In the genomic region with DNA sequence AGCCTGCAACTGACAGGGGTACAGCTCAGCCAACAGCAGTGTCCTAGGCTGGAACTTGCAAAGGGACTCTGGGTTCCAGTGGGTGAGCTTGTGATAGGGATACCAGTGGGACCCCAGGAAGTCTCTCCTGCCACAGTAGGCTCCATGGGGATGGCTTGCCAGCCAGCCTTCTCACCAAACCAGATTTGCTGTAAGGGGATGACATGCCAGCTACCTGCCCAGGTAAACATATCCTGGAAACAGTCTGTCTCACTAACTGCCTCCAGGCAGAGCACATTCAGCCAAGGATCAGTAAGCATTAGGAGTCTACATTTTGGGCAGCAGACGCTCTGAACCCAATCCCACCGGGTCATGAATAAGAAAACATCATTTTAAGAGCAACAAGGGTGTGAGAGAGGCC, we compare ENCODE assay signal across 11 cellular contexts. TPM values are rescaled to one million over a fixed set of nuclear protein-coding genes. Genes with fewer than 3 reads are reported as not detected.
DNase-seq lines count a peak whose midpoint lies in the region; TF ChIP-seq lines count a peak whose summit lies in the region.
"Had no signal": no experiment of that assay in that cellular context is flagged by ENCODE, and none has a peak within 500 bp of the region (broad histone marks: within the 10 kb centered on the region; RNA-seq: fewer than 3 reads in every experiment).

No MANE protein-coding gene starts in this region.

- H3K4me1 Mint-ChIP-seq in HFFc6 (ENCODE audit: low read depth) = peaks cover 47% of the 10 kb centered on the region

- H3K18ac ChIP-seq in neuronal stem cell (ENCODE audit: low read length) = no peak overlapping the region

- no peak overlapping the region for H2BK12ac ChIP-seq in neuronal stem cell (ENCODE audit: low read length)

- no peaks in the 10 kb centered on the region for H3K79me1 ChIP-seq in neuronal stem cell (ENCODE audit: low read depth, low read length)

- H2AK5ac ChIP-seq in neuronal stem cell (ENCODE audit: low read depth, low read length) = no peak overlapping the region

- H3K9me3 ChIP-seq in stomach smooth muscle (ENCODE audit: control insufficient read depth in 2 of 2, low read length in 2 of 2) = no peaks in the 10 kb centered on the region
- no peaks in the 10 kb centered on the region for H3K9me3 ChIP-seq in neuronal stem cell (replicated peaks in 1 of 2; ENCODE audit: control insufficient read depth in 2 of 2, insufficient read depth in 1 of 2, low read depth in 1 of 2, low read length in 2 of 2)

- no peak overlapping the region for H2BK120ac ChIP-seq in neuronal stem cell (ENCODE audit: low read depth, low read length)

- TF ChIP-seq CTCF in HFFc6 (IDR thresholded peaks at IDR 0.05) (no peak), VCaP (conservative IDR thresholded peaks at IDR 0.05) (no peak)

- H2BK5ac ChIP-seq in neuronal stem cell (ENCODE audit: low read length) = no peak overlapping the region

- DNase-seq in HFFc6 (no peak), left kidney (ENCODE audit: low read depth, low spot score) (peak; percentile 49), UCSD-AML1 (lab: John Stamatoyannopoulos, UW; ENCODE audit: unreplicated experiment) (no peak), cortex of kidney (lab: John Stamatoyannopoulos, UW) (no peak), neuronal stem cell (ENCODE audit: low spot score) (no peak)
- DNase-seq: activated T-cell treated with anti-CD3 and anti-CD28 coated beads, Interleukin-2, amount 50 U/mL, for 72 hours; amniotic stem cell; NCI-H1417 treated with DMSO at 0.1 percent for 48 hours; stimulated activated naive CD8-positive, alpha-beta T cell treated with anti-CD3 and anti-CD28 coated beads, Interleukin-15, Interleukin-2, amounts not matched to agents 100 U/mL and 50 U/mL, for 24 hours had no signal

- no peak overlapping the region for H3K4me3 Mint-ChIP-seq in HFFc6
- H3K4me3 Mint-ChIP-seq: activated T-cell treated with anti-CD3 and anti-CD28 coated beads, Interleukin-2, amount 50 U/mL, for 72 hours had no signal

- no peak overlapping the region for H3K23ac ChIP-seq in neuronal stem cell (ENCODE audit: low read depth, low read length, poor library complexity)

- no peak overlapping the region for H3K4ac ChIP-seq in neuronal stem cell (ENCODE audit: low read length)

- H3K27ac ChIP-seq in VCaP = peak overlapping the region; percentile 93
- peak overlapping the region; percentile 75 for H3K27ac ChIP-seq in stomach smooth muscle (ENCODE audit: low read length)
- H3K27ac ChIP-seq in neuronal stem cell (replicated peaks; ENCODE audit: low read length) = no peak overlapping the region

- H3K9ac ChIP-seq in stomach smooth muscle (ENCODE audit: low read length in 2 of 2) (no peak overlapping the region), neuronal stem cell (ENCODE audit: low read depth, low read length, poor library complexity) (no peak overlapping the region)

- H3K27me3 ChIP-seq in stomach smooth muscle (ENCODE audit: control insufficient read depth in 1 of 2, insufficient read depth in 2 of 2, low read length in 2 of 2) (no peaks in the 10 kb centered on the region), neuronal stem cell (ENCODE audit: control insufficient read depth in 3 of 3, insufficient read depth in 3 of 3, low read depth in 1 of 3, low read length in 3 of 3) (no peaks in the 10 kb centered on the region)

- H3K36me3 Mint-ChIP-seq in HFFc6 (ENCODE audit: low read depth) = no peaks in the 10 kb centered on the region

- no peak overlapping the region for H2AFZ ChIP-seq in neuronal stem cell (ENCODE audit: low read length)

- no peak overlapping the region for H4K8ac ChIP-seq in neuronal stem cell (ENCODE audit: low read depth, low read length)

- no peak overlapping the region for H3K14ac ChIP-seq in neuronal stem cell (ENCODE audit: low read length)

- peaks cover 1% of the 10 kb centered on the region; the same call in 1 of the 2 replicates for H3K27me3 Mint-ChIP-seq in HFFc6 (ENCODE audit: insufficient read depth)

- H3K36me3 ChIP-seq in stomach smooth muscle (ENCODE audit: control insufficient read depth in 2 of 2, insufficient read depth in 2 of 2, low read length in 2 of 2) = no peaks in the 10 kb centered on the region
- no peaks in the 10 kb centered on the region for H3K36me3 ChIP-seq in neuronal stem cell (replicated peaks in 1 of 2; ENCODE audit: control insufficient read depth in 2 of 2, insufficient read depth in 2 of 2, low read length in 2 of 2)

- no peaks in the 10 kb centered on the region for H3K9me3 Mint-ChIP-seq in HFFc6
- H3K9me3 Mint-ChIP-seq: activated T-cell treated with anti-CD3 and anti-CD28 coated beads, Interleukin-2, amount 50 U/mL, for 72 hours had no signal

- no peak overlapping the region for H2BK15ac ChIP-seq in neuronal stem cell (ENCODE audit: low read length)

- no peak overlapping the region for H3K4me3 ChIP-seq in stomach smooth muscle (ENCODE audit: low read length in 2 of 2)
- H3K4me3 ChIP-seq in neuronal stem cell (ENCODE audit: low read length in 2 of 2) = no peak overlapping the region

- H3K27ac Mint-ChIP-seq in HFFc6 = peak overlapping the region; percentile 42; the same call in 1 of the 2 replicates
- H3K27ac Mint-ChIP-seq: activated T-cell treated with anti-CD3 and anti-CD28 coated beads, Interleukin-2, amount 50 U/mL, for 72 hours had no signal

- H3K4me2 ChIP-seq in neuronal stem cell (ENCODE audit: insufficient read depth, low read length, poor library complexity, severe bottlenecking) = no peak overlapping the region

- no CpG with 5 or more reads among the region's 2 CpGs for WGBS in neuronal stem cell (ENCODE audit: extremely low coverage in 2 of 2, insufficient read length in 2 of 2, insufficient replicate concordance in 1 of 2), 2 donors

- peaks cover 42% of the 10 kb centered on the region for H3K4me1 ChIP-seq in stomach smooth muscle (ENCODE audit: control insufficient read depth, insufficient read depth, low read length)
- no peaks in the 10 kb centered on the region for H3K4me1 ChIP-seq in neuronal stem cell (ENCODE audit: control insufficient read depth in 2 of 2, insufficient read depth in 1 of 2, low read depth in 1 of 2, low read length in 2 of 2)

- no peak overlapping the region for H4K91ac ChIP-seq in neuronal stem cell (ENCODE audit: low read depth, low read length, poor library complexity)

RNA-seq across cellular contexts. Expression of gene SIL1, which starts 49.9 kb away (rescaled TPM):
- total RNA-seq in HFFc6 (2021; fragmentation: NEBNext Ultra II Directional; extraction: Animal tissue kit (Norgen Biotek cat#: 25700)) = 10 to 100 TPM; 64.7 to 84.7 (median 78.7) TPM
- 7.3 TPM for polyA plus RNA-seq in neuronal stem cell (2013, experiment 1 of 2)
- polyA plus RNA-seq in neuronal stem cell (2013, experiment 2 of 2) = 6.5 TPM
